ENCODE assay signal across 8 cellular contexts in genomic region chr7:26199301-26200112, GRCh38. TPM values are rescaled to one million over a fixed set of nuclear protein-coding genes. Genes with fewer than 3 reads are reported as not detected.
A peak's percentile ranks its signal among the peaks of the same experiment; 100 is the strongest.
DNase-seq lines count a peak whose midpoint lies in the region; ATAC-seq, FAIRE-seq and TF ChIP-seq lines count a peak whose summit lies in the region.

No MANE protein-coding gene starts in this region.

- POLR2A ChIA-PET in naive thymus-derived CD8-positive, alpha-beta T cell (lab: Charles Lee): interaction anchor here (0.6 to 9.8 kb wide), 27 partner anchors 8 to 1074 kb away, joined by 3 to 184 read pairs (median 7); partner anchors contain the start of genes CYCS, NFE2L3 and SNX10

- no peaks in the 10 kb centered on the region for H3K27me3 ChIP-seq in esophagus squamous epithelium

- H3K4me1 Mint-ChIP-seq in activated T-cell treated with anti-CD3 and anti-CD28 coated beads, Interleukin-2, amount 50 U/mL, for 4 hours (ENCODE audit: low read depth): peaks cover 43% of the 10 kb centered on the region
- peaks cover 28 to 58% (median 50%) of the 10 kb centered on the region in 4 donors for H3K4me1 Mint-ChIP-seq in naive thymus-derived CD8-positive, alpha-beta T cell

- peak overlapping the region; percentile 77 to 100 (median 94) for H3K4me3 ChIP-seq in esophagus squamous epithelium

- peak in 2 of 4 donors; percentile 40 to 56 for TF ChIP-seq POLR2A in esophagus squamous epithelium (IDR thresholded peaks at IDR 0.05)

- H3K27ac ChIP-seq in esophagus squamous epithelium: peak overlapping the region; percentile 99 to 100 (median 100)

- peaks cover 0 to 35% (median 18%) of the 10 kb centered on the region in 3 donors for H3K36me3 ChIP-seq in esophagus squamous epithelium

- no peaks in the 10 kb centered on the region for H3K9me3 ChIP-seq in esophagus squamous epithelium

- no peak for ATAC-seq in activated T-cell treated with anti-CD3 and anti-CD28 coated beads, Interleukin-2, amount 50 U/mL, for 4 hours
- ATAC-seq in naive thymus-derived CD8-positive, alpha-beta T cell: peak; percentile 6 to 10

- peak overlapping the region; percentile 99 for H3K4me3 Mint-ChIP-seq in activated T-cell treated with anti-CD3 and anti-CD28 coated beads, Interleukin-2, amount 50 U/mL, for 4 hours
- peak overlapping the region; percentile 96 to 100 (median 100) for H3K4me3 Mint-ChIP-seq in naive thymus-derived CD8-positive, alpha-beta T cell

- no peak for TF ChIP-seq CTCF in esophagus squamous epithelium (IDR thresholded peaks at IDR 0.05)

- 0% methylated on average over 27 to 37 of the region's 37 CpGs for WGBS in esophagus squamous epithelium, 2 donors

- no peaks in the 10 kb centered on the region for H3K9me3 Mint-ChIP-seq in activated T-cell treated with anti-CD3 and anti-CD28 coated beads, Interleukin-2, amount 50 U/mL, for 4 hours
- H3K9me3 Mint-ChIP-seq in naive thymus-derived CD8-positive, alpha-beta T cell: peaks cover 0 to 5% (median 0%) of the 10 kb centered on the region in 9 donors

- H3K27me3 Mint-ChIP-seq in activated T-cell treated with anti-CD3 and anti-CD28 coated beads, Interleukin-2, amount 50 U/mL, for 4 hours (ENCODE audit: low read depth): peaks cover 3% of the 10 kb centered on the region
- peaks cover 0 to 9% (median 0%) of the 10 kb centered on the region in 5 donors for H3K27me3 Mint-ChIP-seq in naive thymus-derived CD8-positive, alpha-beta T cell

- peaks cover 59% of the 10 kb centered on the region for H3K36me3 Mint-ChIP-seq in activated T-cell treated with anti-CD3 and anti-CD28 coated beads, Interleukin-2, amount 50 U/mL, for 4 hours (ENCODE audit: insufficient read depth)
- H3K36me3 Mint-ChIP-seq in naive thymus-derived CD8-positive, alpha-beta T cell: peaks cover 38 to 68% (median 48%) of the 10 kb centered on the region in 3 donors

- H3K4me1 ChIP-seq in esophagus squamous epithelium: peaks cover 15 to 60% (median 44%) of the 10 kb centered on the region in 3 donors

- no peak for DNase-seq in GM19239 (ENCODE audit: insufficient read length, low spot score)
- DNase-seq in NCI-H748 (lab: John Stamatoyannopoulos, UW; ENCODE audit: unreplicated experiment): peak; percentile 75
- DNase-seq in activated T-cell treated with anti-CD3 and anti-CD28 coated beads, Interleukin-2, amount 50 U/mL, for 4 hours: peak; percentile 61
- DNase-seq in esophagus squamous epithelium (lab: John Stamatoyannopoulos, UW): peak; percentile 10
- DNase-seq in naive thymus-derived CD8-positive, alpha-beta T cell: peak in 8 of 10 donors; percentile 53 to 85 (median 61)
- DNase-seq in stimulated activated naive CD4-positive, alpha-beta T cell treated with Interleukin-2 at 50 U/mL for 16 hours (lab: John Stamatoyannopoulos, UW): peak; percentile 71
- DNase-seq in iPS-NIHi11 (ENCODE audit: low spot score): no peak
- no peak for DNase-seq in mesenteric fat pad (ENCODE audit: low spot score)

- peak overlapping the region; percentile 90 to 100 (median 100) for H3K27ac Mint-ChIP-seq in naive thymus-derived CD8-positive, alpha-beta T cell

- intact Hi-C loops in esophagus squamous epithelium (cut with DNase I): loop anchor here (10.0 kb wide), 1 partner anchor 105 kb away; no protein-coding TSS in a partner anchor

- peak; percentile 64 for FAIRE-seq in GM19239 (lab: Jason Lieb, UNC)

RNA-seq across cellular contexts. Expression of gene HNRNPA2B1, which starts 1.0 kb away (rescaled TPM):
- total RNA-seq in activated T-cell treated with anti-CD3 and anti-CD28 coated beads, Interleukin-2, amount 50 U/mL, for 4 hours: 100 to 1,000 TPM; 912 to 975 (median 924) TPM
- total RNA-seq in esophagus squamous epithelium (100 to 1,000 TPM; 148 to 256 (median 203) TPM), mesenteric fat pad (361 TPM)
- 100 to 1,000 TPM; 504 to 555 TPM for total RNA-seq in naive thymus-derived CD8-positive, alpha-beta T cell
- 100 to 1,000 TPM; 506 to 789 (median 577) TPM for polyA plus RNA-seq in naive thymus-derived CD8-positive, alpha-beta T cell

RNA-seq across cellular contexts. Expression of gene CBX3, which starts 2.0 kb away (rescaled TPM):
- 100 to 1,000 TPM; 246 to 278 (median 267) TPM for total RNA-seq in activated T-cell treated with anti-CD3 and anti-CD28 coated beads, Interleukin-2, amount 50 U/mL, for 4 hours
- total RNA-seq in esophagus squamous epithelium (10 to 100 TPM; 24.6 to 85.3 (median 74.2) TPM), mesenteric fat pad (102 TPM)
- 100 to 1,000 TPM; 197 to 205 TPM for total RNA-seq in naive thymus-derived CD8-positive, alpha-beta T cell
- 100 to 1,000 TPM; 105 to 114 (median 113) TPM for polyA plus RNA-seq in naive thymus-derived CD8-positive, alpha-beta T cell

RNA-seq across cellular contexts. Expression of gene NFE2L3, which starts 47.5 kb away (rescaled TPM):
- total RNA-seq in activated T-cell treated with anti-CD3 and anti-CD28 coated beads, Interleukin-2, amount 50 U/mL, for 4 hours: 10 to 100 TPM; 34.1 to 53.7 (median 46.5) TPM
- total RNA-seq in esophagus squamous epithelium: 1 to 10 TPM; 2.0 to 8.4 (median 5.6) TPM
- 1 to 10 TPM; 2.1 to 3.6 TPM for total RNA-seq in naive thymus-derived CD8-positive, alpha-beta T cell
- polyA plus RNA-seq in naive thymus-derived CD8-positive, alpha-beta T cell: 1 to 10 TPM; 1.4 to 4.3 (median 2.9) TPM
- total RNA-seq in mesenteric fat pad: 2.7 TPM

Comparison
In these comparisons a context has a peak if more than half of its experiments do, and no peak if none do; other contexts are left out.
1. DNase-seq: peak in NCI-H748 (single experiment), activated T-cell treated with anti-CD3 and anti-CD28 coated beads, Interleukin-2, amount 50 U/mL, for 4 hours (single experiment), esophagus squamous epithelium (single experiment), naive thymus-derived CD8-positive, alpha-beta T cell (8 of 10) and stimulated activated naive CD4-positive, alpha-beta T cell treated with Interleukin-2 at 50 U/mL for 16 hours (single experiment); none in GM19239 (single experiment), iPS-NIHi11 (single experiment) and mesenteric fat pad (single experiment).
2. ATAC-seq: peak in naive thymus-derived CD8-positive, alpha-beta T cell (2 of 2); none in activated T-cell treated with anti-CD3 and anti-CD28 coated beads, Interleukin-2, amount 50 U/mL, for 4 hours (0 of 2).